In the genomic region with DNA sequence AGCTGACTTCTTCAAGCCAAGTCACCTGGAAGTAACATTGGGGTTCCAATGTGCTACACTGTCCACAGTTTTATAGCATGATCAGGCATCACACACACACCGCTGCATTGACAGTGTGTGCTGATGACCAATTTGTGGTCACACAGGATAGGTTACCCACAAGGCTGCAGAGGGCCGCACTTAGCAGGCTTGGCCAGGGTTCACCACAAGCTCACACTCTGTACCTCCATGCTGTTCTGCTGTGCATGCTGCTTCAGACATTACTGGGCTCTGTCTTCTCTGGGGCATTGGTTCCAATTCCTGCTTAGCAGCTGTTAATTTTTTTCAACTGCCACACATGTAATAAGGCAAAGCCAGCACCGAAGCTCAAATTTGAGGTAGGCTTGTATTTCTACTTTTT, we compare ENCODE assay signal across 12 cellular contexts. TPM values are rescaled to one million over a fixed set of nuclear protein-coding genes. Genes with fewer than 3 reads are reported as not detected.
DNase-seq lines count a peak whose midpoint lies in the region; ATAC-seq and TF ChIP-seq lines count a peak whose summit lies in the region.
"Had no signal": no experiment of that assay in that cellular context is flagged by ENCODE, and none has a peak within 500 bp of the region (broad histone marks: within the 10 kb centered on the region; RNA-seq: fewer than 3 reads in every experiment).

No MANE protein-coding gene starts in this region.

- no peak overlapping the region for H3K27ac Mint-ChIP-seq in natural killer cell
- H3K27ac Mint-ChIP-seq: CD4-positive, alpha-beta memory T cell; GM23338 had no signal

- no peak for TF ChIP-seq CTCF in natural killer cell (IDR thresholded peaks at IDR 0.05)
- TF ChIP-seq CTCF in heart left ventricle (IDR thresholded peaks at IDR 0.05): no peak

- no peak overlapping the region for H3K4me3 ChIP-seq in heart left ventricle
- H3K4me3 ChIP-seq: GM23338 had no signal

- H3K27me3 ChIP-seq in heart left ventricle: no peaks in the 10 kb centered on the region
- H3K27me3 ChIP-seq: BE2C had no signal

- intact Hi-C loops in natural killer cell (cut with micrococcal nuclease): loop anchor here (1.0 to 5.0 kb wide), 3 partner anchors 122 to 495 kb away; no protein-coding TSS in a partner anchor
- intact Hi-C loops in heart left ventricle (cut with DNase I): loop anchor here in 9 of 10 donors (1.0 to 10.0 kb wide), 9 partner anchors 47 to 1310 kb away; no protein-coding TSS in a partner anchor

- WGBS in heart left ventricle, 4 donors: 95 to 98% (median 97%) methylated on average over 3 of the region's 3 CpGs

- peaks cover 16 to 32% of the 10 kb centered on the region in 2 donors for H3K27me3 Mint-ChIP-seq in natural killer cell (ENCODE audit: low read depth in 2 of 2)

- no peaks in the 10 kb centered on the region for H3K36me3 Mint-ChIP-seq in natural killer cell
- H3K36me3 Mint-ChIP-seq: CD4-positive, alpha-beta memory T cell had no signal

- no peak overlapping the region for H3K4me3 Mint-ChIP-seq in natural killer cell
- H3K4me3 Mint-ChIP-seq: CD4-positive, alpha-beta memory T cell; GM23338 had no signal

- no peaks in the 10 kb centered on the region for H3K4me1 Mint-ChIP-seq in natural killer cell

- H3K4me1 ChIP-seq in heart left ventricle: peaks cover 0 to 28% (median 16%) of the 10 kb centered on the region in 12 donors
- H3K4me1 ChIP-seq: BE2C had no signal

- peak; percentile 73 for DNase-seq in LHCN-M2 (ENCODE audit: low read depth)
- DNase-seq in SW480 (ENCODE audit: low spot score): peak; percentile 54
- peak; percentile 24 for DNase-seq in cerebellar cortex (ENCODE audit: low spot score)
- no peak for DNase-seq in natural killer cell
- DNase-seq in Ammon's horn (ENCODE audit: low spot score): no peak
- DNase-seq in heart left ventricle: no peak

- peaks cover 0 to 6% (median 0%) of the 10 kb centered on the region in 12 donors for H3K9me3 ChIP-seq in heart left ventricle
- H3K9me3 ChIP-seq: BE2C had no signal

- no peaks in the 10 kb centered on the region for H3K9me3 Mint-ChIP-seq in natural killer cell

- H3K27ac ChIP-seq in heart left ventricle: no peak overlapping the region
- H3K27ac ChIP-seq: C4-2B had no signal

- ATAC-seq in natural killer cell (peak in 2 of 3 donors; percentile 34 to 48), HG03280 (IDR thresholded peaks at IDR 0.05; ENCODE audit: unreplicated experiment) (no peak), heart left ventricle (no peak), GM19351 (IDR thresholded peaks at IDR 0.05; ENCODE audit: unreplicated experiment) (no peak)

- no peaks in the 10 kb centered on the region for H3K36me3 ChIP-seq in heart left ventricle
- H3K36me3 ChIP-seq: BE2C had no signal

- TF ChIP-seq POLR2A in heart left ventricle (IDR thresholded peaks at IDR 0.05): no peak

RNA-seq across cellular contexts. Expression of a gene that starts 11.0 kb away (rescaled TPM):
- total RNA-seq in LHCN-M2 (2014; rRNA removed) (23.4 and 26.2 TPM in 2 replicates), natural killer cell (1 to 10 TPM; 2.3 to 6.1 (median 4.6) TPM), heart left ventricle (1 to 10 TPM in 4 of 9 donors, under 1 TPM in 5; 0.24 to 3.4 (median 0.63) TPM)
- polyA plus RNA-seq in LHCN-M2 (2012): 10.6 TPM
- polyA plus RNA-seq in heart left ventricle: under 1 TPM; 0.23 to 0.26 TPM

RNA-seq across cellular contexts. Expression of a gene that starts 50.6 kb away (rescaled TPM):
- total RNA-seq in LHCN-M2 (2014; rRNA removed) (46.2 and 47.3 TPM in 2 replicates), natural killer cell (10 to 100 TPM; 46.5 to 55.2 (median 51.4) TPM), heart left ventricle (10 to 100 TPM; 39.9 to 58.3 (median 46.5) TPM)
- polyA plus RNA-seq in LHCN-M2 (2012): 43.4 TPM
- polyA plus RNA-seq in heart left ventricle: 10 to 100 TPM; 38.8 to 79.5 TPM

Comparison
In these comparisons a context has a peak if more than half of its experiments do, and no peak if none do; other contexts are left out.
1. DNase-seq: peak in LHCN-M2 (single experiment), SW480 (single experiment) and cerebellar cortex (single experiment); none in natural killer cell (single experiment), Ammon's horn (single experiment) and heart left ventricle (0 of 5).
2. ATAC-seq: peak in natural killer cell (2 of 3); none in HG03280 (single experiment), heart left ventricle (0 of 4) and GM19351 (single experiment).